ENCODE assay signal across 16 cellular contexts in genomic region chr19:18456974-18457373, GRCh38. TPM values are rescaled to one million over a fixed set of nuclear protein-coding genes. Genes with fewer than 3 reads are reported as not detected.
A peak's percentile ranks its signal among the peaks of the same experiment; 100 is the strongest.
DNase-seq lines count a peak whose midpoint lies in the region; ATAC-seq and TF ChIP-seq lines count a peak whose summit lies in the region.
"Had no signal": no experiment of that assay in that cellular context is flagged by ENCODE, and none has a peak within 500 bp of the region (broad histone marks: within the 10 kb centered on the region; RNA-seq: fewer than 3 reads in every experiment).

No MANE protein-coding gene starts in this region.

- H3K27me3 ChIP-seq in uterus, result no peaks in the 10 kb centered on the region
- H3K27me3 ChIP-seq: neutrophil, thyroid gland had no signal

- H3K9me3 ChIP-seq in uterus, result no peaks in the 10 kb centered on the region
- H3K9me3 ChIP-seq: neutrophil, thyroid gland had no signal

- peaks cover 10 to 20% of the 10 kb centered on the region in 2 donors for H3K4me1 ChIP-seq in uterus

- intact Hi-C loops in head of caudate nucleus (cut with DNase I) (no loop called here), posterior cingulate gyrus (cut with DNase I) (loop anchor here (5.0 to 10.0 kb wide), 2 partner anchors 130 to 388 kb away; partner anchors contain the start of gene REX1BD), uterus (cut with DNase I; ENCODE audit: low total_unique reads) (loop anchor here (10.0 kb wide), 1 partner anchor 388 kb away; no protein-coding TSS in a partner anchor)

- no peak for ATAC-seq in HG03442 (IDR thresholded peaks at IDR 0.05; ENCODE audit: unreplicated experiment)
- ATAC-seq in HG03135 (IDR thresholded peaks at IDR 0.05; ENCODE audit: unreplicated experiment), result no peak

- no peak for TF ChIP-seq CTCF in uterus (IDR thresholded peaks at IDR 0.05)

- H3K36me3 ChIP-seq in uterus, result no peaks in the 10 kb centered on the region

- peak overlapping the region; percentile 19 to 41 for H3K27ac ChIP-seq in uterus
- H3K27ac ChIP-seq: 22Rv1, thyroid gland had no signal

- DNase-seq in DMS 273 (lab: John Stamatoyannopoulos, UW; ENCODE audit: unreplicated experiment), result peak; percentile 87
- DNase-seq in DMS 273 treated with DMSO at 0.1 percent for 48 hours (lab: John Stamatoyannopoulos, UW), result no peak
- peak in 30 of 42 donors; percentile 30 to 85 (median 60) for DNase-seq in head of caudate nucleus
- DNase-seq in posterior cingulate gyrus, result peak in 9 of 10 donors; percentile 59 to 96 (median 74)
- peak; percentile 56 to 63 for DNase-seq in uterus
- no peak for DNase-seq in CD1c-positive myeloid dendritic cell (ENCODE audit: extremely low spot score)
- DNase-seq: activated CD4-positive, alpha-beta T cell treated with anti-CD3 and anti-CD28 coated beads for 4 hours; CD8-positive, alpha-beta T cell; dermis blood vessel endothelial cell; MV-4-11; thyroid gland had no signal

- no peak overlapping the region for H3K4me3 ChIP-seq in uterus
- H3K4me3 ChIP-seq: thyroid gland had no signal

- TF ChIP-seq POLR2A in uterus (IDR thresholded peaks at IDR 0.05), result no peak

RNA-seq across cellular contexts. Expression of gene ISYNA1, which starts 19.0 kb away (rescaled TPM):
- 100 to 1,000 TPM in 2 of 4 donors, 10 to 100 TPM in 2; 56.8 to 152 (median 106) TPM for total RNA-seq in uterus

RNA-seq across cellular contexts. Expression of gene SSBP4, which starts 37.8 kb away (rescaled TPM):
- 100 to 1,000 TPM in 1 of 4 donors, 10 to 100 TPM in 3; 23.6 to 105 (median 54.8) TPM for total RNA-seq in uterus

RNA-seq across cellular contexts. Expression of gene LRRC25, which starts 59.6 kb away (rescaled TPM):
- 1 to 10 TPM in 2 of 4 donors, under 1 TPM in 1, not detected in 1; 0.51 to 2.3 (median 1.9) TPM for total RNA-seq in uterus
- total RNA-seq: dermis blood vessel endothelial cell; T-helper 2 cell treated with Interferon-gamma antibody and Interleukin-4, amounts not matched to agents 100 ng/mL and 5 ng/mL, for 36 hours had no signal

Comparison
In these comparisons a context has a peak if more than half of its experiments do, and no peak if none do; other contexts are left out.
1. DNase-seq: peak in DMS 273 (single experiment), head of caudate nucleus (30 of 42), posterior cingulate gyrus (9 of 10) and uterus (2 of 2); none in DMS 273 treated with DMSO at 0.1 percent for 48 hours (single experiment) and CD1c-positive myeloid dendritic cell (single experiment).